In the genomic region with DNA sequence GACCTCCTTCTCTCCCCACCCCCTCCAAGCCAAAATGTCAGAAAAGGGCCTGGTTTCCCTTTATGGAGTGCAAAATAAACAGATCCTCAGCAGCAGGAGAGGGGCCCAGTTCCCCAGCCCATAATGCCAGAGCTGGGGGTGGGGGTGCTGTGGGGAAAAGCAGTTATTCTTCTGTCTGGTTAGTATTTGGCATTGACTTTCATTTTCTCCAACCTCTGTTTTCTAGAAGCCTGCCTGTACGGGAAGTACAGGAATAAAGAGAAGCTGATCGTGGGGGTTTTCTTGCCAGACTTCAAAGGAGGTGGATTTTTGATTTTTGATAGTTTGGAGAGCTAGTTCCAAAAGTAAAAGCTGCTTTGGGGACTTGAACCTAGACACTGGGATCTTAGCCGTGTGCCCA, we compare ENCODE assay signal across 11 cellular contexts. TPM values are rescaled to one million over a fixed set of nuclear protein-coding genes. Genes with fewer than 3 reads are reported as not detected.
DNase-seq lines count a peak whose midpoint lies in the region; ATAC-seq and TF ChIP-seq lines count a peak whose summit lies in the region.
"Had no signal": no experiment of that assay in that cellular context is flagged by ENCODE, and none has a peak within 500 bp of the region (broad histone marks: within the 10 kb centered on the region; RNA-seq: fewer than 3 reads in every experiment).

No MANE protein-coding gene starts in this region.

- H3K4me3 ChIP-seq in lower lobe of right lung (peak overlapping the region; percentile 10), tibial artery (peak overlapping the region in 1 of 2 donors; percentile 22)

- no peaks in the 10 kb centered on the region for H3K27me3 ChIP-seq in lower lobe of right lung (ENCODE audit: low read depth)
- peaks cover 0 to 2% of the 10 kb centered on the region in 2 donors for H3K27me3 ChIP-seq in tibial artery

- peaks cover 5% of the 10 kb centered on the region for H3K9me3 Mint-ChIP-seq in activated naive CD4-positive, alpha-beta T cell treated with anti-CD3 and anti-CD28 coated beads, Interleukin-2, amount 50 U/mL, for 24 hours
- peaks cover 8% of the 10 kb centered on the region for H3K9me3 Mint-ChIP-seq in activated T-helper 1 cell treated with anti-CD3 and anti-CD28 coated beads, Interleukin-12 subunit alpha, Interleukin-12 subunit beta, Interleukin-2, Interleukin-4 antibody, amounts not matched to agents 30 ng/mL and 10 ng/mL and 1 ng/mL, durations not matched to agents 14 hours and 24 hours and 36 hours

- no peak for DNase-seq in activated naive CD4-positive, alpha-beta T cell (lab: John Stamatoyannopoulos, UW)
- no peak for DNase-seq in activated T-helper 1 cell treated with anti-CD3 and anti-CD28 coated beads, Interleukin-12 subunit alpha, Interleukin-12 subunit beta, Interleukin-2, Interleukin-4 antibody, amounts not matched to agents 30 ng/mL and 10 ng/mL and 1 ng/mL, durations not matched to agents 14 hours and 24 hours and 36 hours (ENCODE audit: low spot score)
- DNase-seq in lower lobe of right lung (no peak), tibial artery (no peak), NCI-H446 treated with DMSO at 0.1 percent for 48 hours (lab: John Stamatoyannopoulos, UW) (no peak), NCI-H1930 (lab: John Stamatoyannopoulos, UW) (no peak)
- DNase-seq: DMS 273 treated with DMSO at 0.1 percent for 48 hours, H7, NCI-H510A treated with DMSO at 0.1 percent for 48 hours had no signal

- intact Hi-C loops in activated T-helper 1 cell treated with anti-CD3 and anti-CD28 coated beads, Interleukin-12 subunit alpha, Interleukin-12 subunit beta, Interleukin-2, Interleukin-4 antibody, amounts not matched to agents 30 ng/mL and 10 ng/mL and 1 ng/mL, durations not matched to agents 14 hours and 24 hours and 36 hours (cut with micrococcal nuclease) = loop anchor here (1.0 to 5.0 kb wide), 5 partner anchors 9 to 484 kb away; no protein-coding TSS in a partner anchor
- intact Hi-C loops in lower lobe of right lung (cut with DNase I) (no loop called here), tibial artery (cut with DNase I; ENCODE audit: low total_unique reads) (no loop called here)

- peak overlapping the region; percentile 80 for H3K27ac ChIP-seq in lower lobe of right lung
- peak overlapping the region; percentile 25 to 43 for H3K27ac ChIP-seq in tibial artery

- H3K36me3 ChIP-seq in lower lobe of right lung (no peaks in the 10 kb centered on the region), tibial artery (no peaks in the 10 kb centered on the region)

- no peak for TF ChIP-seq CTCF in lower lobe of right lung (IDR thresholded peaks at IDR 0.05)
- TF ChIP-seq CTCF in tibial artery (IDR thresholded peaks at IDR 0.05) = no peak

- peak overlapping the region; percentile 97 for H3K27ac Mint-ChIP-seq in activated naive CD4-positive, alpha-beta T cell treated with anti-CD3 and anti-CD28 coated beads, Interleukin-2, amount 50 U/mL, for 24 hours
- H3K27ac Mint-ChIP-seq in activated T-helper 1 cell treated with anti-CD3 and anti-CD28 coated beads, Interleukin-12 subunit alpha, Interleukin-12 subunit beta, Interleukin-2, Interleukin-4 antibody, amounts not matched to agents 30 ng/mL and 10 ng/mL and 1 ng/mL, durations not matched to agents 14 hours and 24 hours and 36 hours = peak overlapping the region; percentile 91

- ATAC-seq in lower lobe of right lung (peak in 1 of 2 donors; percentile 5), HG02981 (IDR thresholded peaks at IDR 0.05; ENCODE audit: unreplicated experiment) (no peak)

- peak overlapping the region; percentile 85 for H3K4me3 Mint-ChIP-seq in activated naive CD4-positive, alpha-beta T cell treated with anti-CD3 and anti-CD28 coated beads, Interleukin-2, amount 50 U/mL, for 24 hours
- peak overlapping the region; percentile 53 for H3K4me3 Mint-ChIP-seq in activated T-helper 1 cell treated with anti-CD3 and anti-CD28 coated beads, Interleukin-12 subunit alpha, Interleukin-12 subunit beta, Interleukin-2, Interleukin-4 antibody, amounts not matched to agents 30 ng/mL and 10 ng/mL and 1 ng/mL, durations not matched to agents 14 hours and 24 hours and 36 hours

- peaks cover 5% of the 10 kb centered on the region for H3K36me3 Mint-ChIP-seq in activated naive CD4-positive, alpha-beta T cell treated with anti-CD3 and anti-CD28 coated beads, Interleukin-2, amount 50 U/mL, for 24 hours
- H3K36me3 Mint-ChIP-seq in activated T-helper 1 cell treated with anti-CD3 and anti-CD28 coated beads, Interleukin-12 subunit alpha, Interleukin-12 subunit beta, Interleukin-2, Interleukin-4 antibody, amounts not matched to agents 30 ng/mL and 10 ng/mL and 1 ng/mL, durations not matched to agents 14 hours and 24 hours and 36 hours (ENCODE audit: low read depth) = peaks cover 17% of the 10 kb centered on the region

- H3K4me1 Mint-ChIP-seq in activated naive CD4-positive, alpha-beta T cell treated with anti-CD3 and anti-CD28 coated beads, Interleukin-2, amount 50 U/mL, for 24 hours = peaks cover 100% of the 10 kb centered on the region
- H3K4me1 Mint-ChIP-seq in activated T-helper 1 cell treated with anti-CD3 and anti-CD28 coated beads, Interleukin-12 subunit alpha, Interleukin-12 subunit beta, Interleukin-2, Interleukin-4 antibody, amounts not matched to agents 30 ng/mL and 10 ng/mL and 1 ng/mL, durations not matched to agents 14 hours and 24 hours and 36 hours (ENCODE audit: low read depth) = peaks cover 93% of the 10 kb centered on the region

- H3K4me1 ChIP-seq in lower lobe of right lung = peaks cover 94% of the 10 kb centered on the region
- H3K4me1 ChIP-seq in tibial artery = peaks cover 0 to 31% (median 7%) of the 10 kb centered on the region in 4 donors

- no peaks in the 10 kb centered on the region for H3K27me3 Mint-ChIP-seq in activated naive CD4-positive, alpha-beta T cell treated with anti-CD3 and anti-CD28 coated beads, Interleukin-2, amount 50 U/mL, for 24 hours
- no peaks in the 10 kb centered on the region for H3K27me3 Mint-ChIP-seq in activated T-helper 1 cell treated with anti-CD3 and anti-CD28 coated beads, Interleukin-12 subunit alpha, Interleukin-12 subunit beta, Interleukin-2, Interleukin-4 antibody, amounts not matched to agents 30 ng/mL and 10 ng/mL and 1 ng/mL, durations not matched to agents 14 hours and 24 hours and 36 hours (ENCODE audit: insufficient read depth)

- H3K9me3 ChIP-seq in lower lobe of right lung (no peaks in the 10 kb centered on the region), tibial artery (no peaks in the 10 kb centered on the region)

RNA-seq across cellular contexts. Expression of gene FLI1, which starts 22.4 kb away (rescaled TPM):
- 40.7 and 41.5 TPM in 2 replicates for total RNA-seq in activated T-helper 1 cell treated with anti-CD3 and anti-CD28 coated beads, Interleukin-12 subunit alpha, Interleukin-12 subunit beta, Interleukin-2, Interleukin-4 antibody, amounts not matched to agents 30 ng/mL and 10 ng/mL and 1 ng/mL, durations not matched to agents 14 hours and 24 hours and 36 hours
- total RNA-seq in lower lobe of right lung = 64.2 TPM
